In the genomic region with DNA sequence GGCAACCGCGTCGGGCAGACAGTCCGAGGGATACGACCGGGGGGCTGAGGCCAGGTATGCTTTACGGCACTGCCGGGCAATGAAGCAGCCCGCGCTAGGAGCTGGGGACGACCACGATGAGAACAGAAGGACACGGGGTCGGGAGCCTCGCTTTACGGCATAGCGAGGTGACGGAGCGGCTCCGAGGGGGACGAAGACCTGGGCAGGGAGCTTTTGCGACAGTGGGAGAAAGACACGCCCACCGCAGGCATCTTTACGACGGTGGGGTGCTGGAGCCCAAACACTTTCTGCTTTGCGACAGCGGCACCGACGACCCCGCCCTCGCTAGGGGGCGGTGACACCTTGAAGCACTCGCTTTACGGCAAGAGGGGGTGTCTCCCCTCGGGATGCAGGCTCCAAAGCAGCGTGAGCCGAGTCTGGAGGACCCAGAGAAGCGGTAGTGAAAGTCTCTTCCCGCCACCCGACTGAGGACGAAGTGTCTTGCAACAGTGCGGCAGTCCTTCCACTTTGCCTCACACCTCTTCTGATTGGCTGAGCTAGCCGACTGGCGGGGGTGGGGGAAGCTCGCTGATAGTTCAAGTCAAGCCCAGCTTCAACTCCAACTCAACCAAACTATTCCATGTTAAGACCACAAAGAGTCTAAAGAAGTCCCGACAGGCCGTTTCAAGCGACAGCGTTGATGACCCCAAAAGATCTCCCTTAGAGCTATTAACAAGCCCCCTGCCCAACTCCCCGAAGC, we compare ENCODE assay signal across 1 cellular context.
A peak's percentile ranks its signal among the peaks of the same experiment; 100 is the strongest.
TF ChIP-seq lines count a peak whose summit lies in the region.

No MANE protein-coding gene starts in this region.

TF ChIP-seq in HepG2, 621 proteins besides CTCF, POLR2A, EP300 and RAD21 (continued from another document and continues in another):
- TF ChIP-seq, protein P1, sequence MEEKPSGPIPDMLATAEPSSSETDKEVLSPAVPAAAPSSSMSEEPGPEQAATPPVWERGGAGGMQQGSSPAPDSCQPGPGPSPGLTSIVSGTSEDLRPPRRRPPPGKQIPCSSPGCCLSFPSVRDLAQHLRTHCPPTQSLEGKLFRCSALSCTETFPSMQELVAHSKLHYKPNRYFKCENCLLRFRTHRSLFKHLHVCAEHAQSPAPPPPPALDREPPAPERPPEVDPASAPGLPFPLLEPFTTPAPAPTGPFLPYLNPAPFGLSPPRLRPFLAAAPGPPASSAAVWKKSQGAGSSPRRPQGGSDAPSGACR (CRISPR knock-in tag; IDR thresholded peaks at IDR 0.05): peak; percentile 6; the same call in 1 of the 2 replicates
- TF ChIP-seq KLF16 (CRISPR knock-in tag; IDR thresholded peaks at IDR 0.05) (peak in 1 of 2 experiments; percentile 88; a peak in 2 of 4 replicates), ZFP82 (CRISPR knock-in tag; IDR thresholded peaks at IDR 0.05; ENCODE audit: borderline replicate concordance) (0 out of 2 replicates have a peak, but pooled peaks have one; percentile 22), ZNF143 (CRISPR knock-in tag; IDR thresholded peaks at IDR 0.05) (peak; percentile 69), PAX8 (CRISPR knock-in tag; IDR thresholded peaks at IDR 0.05; ENCODE audit: borderline replicate concordance) (no peak), ZNF333 (CRISPR knock-in tag; IDR thresholded peaks at IDR 0.05; ENCODE audit: borderline replicate concordance) (0 out of 2 replicates have a peak, but pooled peaks have one; percentile 67), ZMAT3 (CRISPR knock-in tag; conservative IDR thresholded peaks at IDR 0.05) (peak; percentile 84; the same call in 1 of the 2 replicates), ZNF83 (CRISPR knock-in tag; IDR thresholded peaks at IDR 0.05; ENCODE audit: borderline replicate concordance) (0 out of 2 replicates have a peak, but pooled peaks have one; percentile 67), ZNF264 (CRISPR knock-in tag; IDR thresholded peaks at IDR 0.05) (0 out of 2 replicates have a peak, but pooled peaks have one; percentile 54), KDM5B (CRISPR knock-in tag; IDR thresholded peaks at IDR 0.05; ENCODE audit: borderline replicate concordance) (peak; percentile 15; the same call in 1 of the 2 replicates), ZNF572 (CRISPR knock-in tag; IDR thresholded peaks at IDR 0.05) (0 out of 2 replicates have a peak, but pooled peaks have one; percentile 45), MYC (CRISPR knock-in tag; IDR thresholded peaks at IDR 0.05; ENCODE audit: borderline replicate concordance) (peak; percentile 84; the same call in 1 of the 2 replicates), SALL1 (CRISPR knock-in tag; IDR thresholded peaks at IDR 0.05) (peak; percentile 48; the same call in 1 of the 2 replicates), BRCA1 (CRISPR knock-in tag; IDR thresholded peaks at IDR 0.05) (peak; percentile 68; the same call in 1 of the 2 replicates), ZNF180 (CRISPR knock-in tag; IDR thresholded peaks at IDR 0.05; ENCODE audit: borderline replicate concordance, low read depth) (no peak), MXD4 (CRISPR knock-in tag; IDR thresholded peaks at IDR 0.05) (peak; percentile 85), MEF2D (CRISPR knock-in tag; IDR thresholded peaks at IDR 0.05) (0 out of 2 replicates have a peak, but pooled peaks have one; percentile 36), KLF6 (CRISPR knock-in tag; IDR thresholded peaks at IDR 0.05) (0 out of 2 replicates have a peak, but pooled peaks have one; percentile 39), HNRNPLL (IDR thresholded peaks at IDR 0.05; ENCODE audit: low read depth, low read length, poor library complexity, severe bottlenecking) (peak; percentile 89), HNRNPUL1 (IDR thresholded peaks at IDR 0.05; ENCODE audit: low read depth, low read length) (no peak), TBX3 (IDR thresholded peaks at IDR 0.05; ENCODE audit: borderline replicate concordance) (peak; percentile 81), ZNF766 (CRISPR knock-in tag; IDR thresholded peaks at IDR 0.05; ENCODE audit: borderline replicate concordance) (0 out of 2 replicates have a peak, but pooled peaks have one; percentile 20), THAP11 (CRISPR knock-in tag; IDR thresholded peaks at IDR 0.05) (peak; percentile 95), GFI1 (CRISPR knock-in tag; IDR thresholded peaks at IDR 0.05; ENCODE audit: borderline replicate concordance) (no peak), ZNF20 (CRISPR knock-in tag; IDR thresholded peaks at IDR 0.05) (peak; percentile 81; the same call in 1 of the 2 replicates), ZNF558 (CRISPR knock-in tag; IDR thresholded peaks at IDR 0.05; ENCODE audit: borderline replicate concordance) (no peak), DR1 (CRISPR knock-in tag; IDR thresholded peaks at IDR 0.05) (peak; percentile 69)
- TF ChIP-seq, protein P2, sequence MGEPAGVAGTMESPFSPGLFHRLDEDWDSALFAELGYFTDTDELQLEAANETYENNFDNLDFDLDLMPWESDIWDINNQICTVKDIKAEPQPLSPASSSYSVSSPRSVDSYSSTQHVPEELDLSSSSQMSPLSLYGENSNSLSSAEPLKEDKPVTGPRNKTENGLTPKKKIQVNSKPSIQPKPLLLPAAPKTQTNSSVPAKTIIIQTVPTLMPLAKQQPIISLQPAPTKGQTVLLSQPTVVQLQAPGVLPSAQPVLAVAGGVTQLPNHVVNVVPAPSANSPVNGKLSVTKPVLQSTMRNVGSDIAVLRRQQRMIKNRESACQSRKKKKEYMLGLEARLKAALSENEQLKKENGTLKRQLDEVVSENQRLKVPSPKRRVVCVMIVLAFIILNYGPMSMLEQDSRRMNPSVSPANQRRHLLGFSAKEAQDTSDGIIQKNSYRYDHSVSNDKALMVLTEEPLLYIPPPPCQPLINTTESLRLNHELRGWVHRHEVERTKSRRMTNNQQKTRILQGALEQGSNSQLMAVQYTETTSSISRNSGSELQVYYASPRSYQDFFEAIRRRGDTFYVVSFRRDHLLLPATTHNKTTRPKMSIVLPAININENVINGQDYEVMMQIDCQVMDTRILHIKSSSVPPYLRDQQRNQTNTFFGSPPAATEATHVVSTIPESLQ (CRISPR knock-in tag; conservative IDR thresholded peaks at IDR 0.05): no peak
- TF ChIP-seq, protein P3, sequence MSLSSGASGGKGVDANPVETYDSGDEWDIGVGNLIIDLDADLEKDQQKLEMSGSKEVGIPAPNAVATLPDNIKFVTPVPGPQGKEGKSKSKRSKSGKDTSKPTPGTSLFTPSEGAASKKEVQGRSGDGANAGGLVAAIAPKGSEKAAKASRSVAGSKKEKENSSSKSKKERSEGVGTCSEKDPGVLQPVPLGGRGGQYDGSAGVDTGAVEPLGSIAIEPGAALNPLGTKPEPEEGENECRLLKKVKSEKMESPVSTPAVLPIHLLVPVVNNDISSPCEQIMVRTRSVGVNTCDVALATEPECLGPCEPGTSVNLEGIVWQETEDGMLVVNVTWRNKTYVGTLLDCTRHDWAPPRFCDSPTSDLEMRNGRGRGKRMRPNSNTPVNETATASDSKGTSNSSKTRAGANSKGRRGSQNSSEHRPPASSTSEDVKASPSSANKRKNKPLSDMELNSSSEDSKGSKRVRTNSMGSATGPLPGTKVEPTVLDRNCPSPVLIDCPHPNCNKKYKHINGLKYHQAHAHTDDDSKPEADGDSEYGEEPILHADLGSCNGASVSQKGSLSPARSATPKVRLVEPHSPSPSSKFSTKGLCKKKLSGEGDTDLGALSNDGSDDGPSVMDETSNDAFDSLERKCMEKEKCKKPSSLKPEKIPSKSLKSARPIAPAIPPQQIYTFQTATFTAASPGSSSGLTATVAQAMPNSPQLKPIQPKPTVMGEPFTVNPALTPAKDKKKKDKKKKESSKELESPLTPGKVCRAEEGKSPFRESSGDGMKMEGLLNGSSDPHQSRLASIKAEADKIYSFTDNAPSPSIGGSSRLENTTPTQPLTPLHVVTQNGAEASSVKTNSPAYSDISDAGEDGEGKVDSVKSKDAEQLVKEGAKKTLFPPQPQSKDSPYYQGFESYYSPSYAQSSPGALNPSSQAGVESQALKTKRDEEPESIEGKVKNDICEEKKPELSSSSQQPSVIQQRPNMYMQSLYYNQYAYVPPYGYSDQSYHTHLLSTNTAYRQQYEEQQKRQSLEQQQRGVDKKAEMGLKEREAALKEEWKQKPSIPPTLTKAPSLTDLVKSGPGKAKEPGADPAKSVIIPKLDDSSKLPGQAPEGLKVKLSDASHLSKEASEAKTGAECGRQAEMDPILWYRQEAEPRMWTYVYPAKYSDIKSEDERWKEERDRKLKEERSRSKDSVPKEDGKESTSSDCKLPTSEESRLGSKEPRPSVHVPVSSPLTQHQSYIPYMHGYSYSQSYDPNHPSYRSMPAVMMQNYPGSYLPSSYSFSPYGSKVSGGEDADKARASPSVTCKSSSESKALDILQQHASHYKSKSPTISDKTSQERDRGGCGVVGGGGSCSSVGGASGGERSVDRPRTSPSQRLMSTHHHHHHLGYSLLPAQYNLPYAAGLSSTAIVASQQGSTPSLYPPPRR (CRISPR knock-in tag; IDR thresholded peaks at IDR 0.05; ENCODE audit: borderline replicate concordance): peak; percentile 57; the same call in 1 of the 2 replicates
- TF ChIP-seq, protein P4, sequence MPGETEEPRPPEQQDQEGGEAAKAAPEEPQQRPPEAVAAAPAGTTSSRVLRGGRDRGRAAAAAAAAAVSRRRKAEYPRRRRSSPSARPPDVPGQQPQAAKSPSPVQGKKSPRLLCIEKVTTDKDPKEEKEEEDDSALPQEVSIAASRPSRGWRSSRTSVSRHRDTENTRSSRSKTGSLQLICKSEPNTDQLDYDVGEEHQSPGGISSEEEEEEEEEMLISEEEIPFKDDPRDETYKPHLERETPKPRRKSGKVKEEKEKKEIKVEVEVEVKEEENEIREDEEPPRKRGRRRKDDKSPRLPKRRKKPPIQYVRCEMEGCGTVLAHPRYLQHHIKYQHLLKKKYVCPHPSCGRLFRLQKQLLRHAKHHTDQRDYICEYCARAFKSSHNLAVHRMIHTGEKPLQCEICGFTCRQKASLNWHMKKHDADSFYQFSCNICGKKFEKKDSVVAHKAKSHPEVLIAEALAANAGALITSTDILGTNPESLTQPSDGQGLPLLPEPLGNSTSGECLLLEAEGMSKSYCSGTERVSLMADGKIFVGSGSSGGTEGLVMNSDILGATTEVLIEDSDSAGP (CRISPR knock-in tag; IDR thresholded peaks at IDR 0.05; ENCODE audit: borderline replicate concordance): peak; percentile 27; the same call in 1 of the 2 replicates
- TF ChIP-seq, protein P5, sequence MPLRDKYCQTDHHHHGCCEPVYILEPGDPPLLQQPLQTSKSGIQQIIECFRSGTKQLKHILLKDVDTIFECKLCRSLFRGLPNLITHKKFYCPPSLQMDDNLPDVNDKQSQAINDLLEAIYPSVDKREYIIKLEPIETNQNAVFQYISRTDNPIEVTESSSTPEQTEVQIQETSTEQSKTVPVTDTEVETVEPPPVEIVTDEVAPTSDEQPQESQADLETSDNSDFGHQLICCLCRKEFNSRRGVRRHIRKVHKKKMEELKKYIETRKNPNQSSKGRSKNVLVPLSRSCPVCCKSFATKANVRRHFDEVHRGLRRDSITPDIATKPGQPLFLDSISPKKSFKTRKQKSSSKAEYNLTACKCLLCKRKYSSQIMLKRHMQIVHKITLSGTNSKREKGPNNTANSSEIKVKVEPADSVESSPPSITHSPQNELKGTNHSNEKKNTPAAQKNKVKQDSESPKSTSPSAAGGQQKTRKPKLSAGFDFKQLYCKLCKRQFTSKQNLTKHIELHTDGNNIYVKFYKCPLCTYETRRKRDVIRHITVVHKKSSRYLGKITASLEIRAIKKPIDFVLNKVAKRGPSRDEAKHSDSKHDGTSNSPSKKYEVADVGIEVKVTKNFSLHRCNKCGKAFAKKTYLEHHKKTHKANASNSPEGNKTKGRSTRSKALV (CRISPR knock-in tag; IDR thresholded peaks at IDR 0.05): no peak
- TF ChIP-seq, protein P6, sequence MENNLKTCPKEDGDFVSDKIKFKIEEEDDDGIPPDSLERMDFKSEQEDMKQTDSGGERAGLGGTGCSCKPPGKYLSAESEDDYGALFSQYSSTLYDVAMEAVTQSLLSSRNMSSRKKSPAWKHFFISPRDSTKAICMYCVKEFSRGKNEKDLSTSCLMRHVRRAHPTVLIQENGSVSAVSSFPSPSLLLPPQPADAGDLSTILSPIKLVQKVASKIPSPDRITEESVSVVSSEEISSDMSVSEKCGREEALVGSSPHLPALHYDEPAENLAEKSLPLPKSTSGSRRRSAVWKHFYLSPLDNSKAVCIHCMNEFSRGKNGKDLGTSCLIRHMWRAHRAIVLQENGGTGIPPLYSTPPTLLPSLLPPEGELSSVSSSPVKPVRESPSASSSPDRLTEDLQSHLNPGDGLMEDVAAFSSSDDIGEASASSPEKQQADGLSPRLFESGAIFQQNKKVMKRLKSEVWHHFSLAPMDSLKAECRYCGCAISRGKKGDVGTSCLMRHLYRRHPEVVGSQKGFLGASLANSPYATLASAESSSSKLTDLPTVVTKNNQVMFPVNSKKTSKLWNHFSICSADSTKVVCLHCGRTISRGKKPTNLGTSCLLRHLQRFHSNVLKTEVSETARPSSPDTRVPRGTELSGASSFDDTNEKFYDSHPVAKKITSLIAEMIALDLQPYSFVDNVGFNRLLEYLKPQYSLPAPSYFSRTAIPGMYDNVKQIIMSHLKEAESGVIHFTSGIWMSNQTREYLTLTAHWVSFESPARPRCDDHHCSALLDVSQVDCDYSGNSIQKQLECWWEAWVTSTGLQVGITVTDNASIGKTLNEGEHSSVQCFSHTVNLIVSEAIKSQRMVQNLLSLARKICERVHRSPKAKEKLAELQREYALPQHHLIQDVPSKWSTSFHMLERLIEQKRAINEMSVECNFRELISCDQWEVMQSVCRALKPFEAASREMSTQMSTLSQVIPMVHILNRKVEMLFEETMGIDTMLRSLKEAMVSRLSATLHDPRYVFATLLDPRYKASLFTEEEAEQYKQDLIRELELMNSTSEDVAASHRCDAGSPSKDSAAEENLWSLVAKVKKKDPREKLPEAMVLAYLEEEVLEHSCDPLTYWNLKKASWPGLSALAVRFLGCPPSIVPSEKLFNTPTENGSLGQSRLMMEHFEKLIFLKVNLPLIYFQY (CRISPR knock-in tag; IDR thresholded peaks at IDR 0.05; ENCODE audit: borderline replicate concordance): 0 out of 2 replicates have a peak, but pooled peaks have one; percentile 24
- TF ChIP-seq, protein P7, sequence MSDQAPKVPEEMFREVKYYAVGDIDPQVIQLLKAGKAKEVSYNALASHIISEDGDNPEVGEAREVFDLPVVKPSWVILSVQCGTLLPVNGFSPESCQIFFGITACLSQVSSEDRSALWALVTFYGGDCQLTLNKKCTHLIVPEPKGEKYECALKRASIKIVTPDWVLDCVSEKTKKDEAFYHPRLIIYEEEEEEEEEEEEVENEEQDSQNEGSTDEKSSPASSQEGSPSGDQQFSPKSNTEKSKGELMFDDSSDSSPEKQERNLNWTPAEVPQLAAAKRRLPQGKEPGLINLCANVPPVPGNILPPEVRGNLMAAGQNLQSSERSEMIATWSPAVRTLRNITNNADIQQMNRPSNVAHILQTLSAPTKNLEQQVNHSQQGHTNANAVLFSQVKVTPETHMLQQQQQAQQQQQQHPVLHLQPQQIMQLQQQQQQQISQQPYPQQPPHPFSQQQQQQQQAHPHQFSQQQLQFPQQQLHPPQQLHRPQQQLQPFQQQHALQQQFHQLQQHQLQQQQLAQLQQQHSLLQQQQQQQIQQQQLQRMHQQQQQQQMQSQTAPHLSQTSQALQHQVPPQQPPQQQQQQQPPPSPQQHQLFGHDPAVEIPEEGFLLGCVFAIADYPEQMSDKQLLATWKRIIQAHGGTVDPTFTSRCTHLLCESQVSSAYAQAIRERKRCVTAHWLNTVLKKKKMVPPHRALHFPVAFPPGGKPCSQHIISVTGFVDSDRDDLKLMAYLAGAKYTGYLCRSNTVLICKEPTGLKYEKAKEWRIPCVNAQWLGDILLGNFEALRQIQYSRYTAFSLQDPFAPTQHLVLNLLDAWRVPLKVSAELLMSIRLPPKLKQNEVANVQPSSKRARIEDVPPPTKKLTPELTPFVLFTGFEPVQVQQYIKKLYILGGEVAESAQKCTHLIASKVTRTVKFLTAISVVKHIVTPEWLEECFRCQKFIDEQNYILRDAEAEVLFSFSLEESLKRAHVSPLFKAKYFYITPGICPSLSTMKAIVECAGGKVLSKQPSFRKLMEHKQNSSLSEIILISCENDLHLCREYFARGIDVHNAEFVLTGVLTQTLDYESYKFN (CRISPR knock-in tag; conservative IDR thresholded peaks at IDR 0.05): peak; percentile 57
- TF ChIP-seq, protein P8, sequence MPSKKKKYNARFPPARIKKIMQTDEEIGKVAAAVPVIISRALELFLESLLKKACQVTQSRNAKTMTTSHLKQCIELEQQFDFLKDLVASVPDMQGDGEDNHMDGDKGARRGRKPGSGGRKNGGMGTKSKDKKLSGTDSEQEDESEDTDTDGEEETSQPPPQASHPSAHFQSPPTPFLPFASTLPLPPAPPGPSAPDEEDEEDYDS (CRISPR knock-in tag; IDR thresholded peaks at IDR 0.05): peak; percentile 83
